ENCODE assay signal across 28 cellular contexts in genomic region chr14:34372766-34373165, GRCh38.
"Had no signal": no experiment of that assay in that cellular context is flagged by ENCODE, and none has a peak within 500 bp of the region (broad histone marks: within the 10 kb centered on the region; RNA-seq: fewer than 3 reads in every experiment).

No MANE protein-coding gene starts in this region.

- H3K4me3 ChIP-seq: left lung, right lobe of liver, skin epidermis, testis had no signal

- H3K27me3 ChIP-seq: left lung, right lobe of liver, testis had no signal

- H3K36me3 Mint-ChIP-seq: activated CD4-positive, alpha-beta memory T cell treated with anti-CD3 and anti-CD28 coated beads for 36 hours; brain; immature natural killer cell; memory B cell; stimulated activated naive B cell treated with anti-CD40 and anti-IgM and Interleukin-4, amounts not matched to agents 10 μg/mL and 1 μg/mL and 100 μg/mL, for 72 hours; WTC11 had no signal

- H3K9me3 Mint-ChIP-seq: activated CD4-positive, alpha-beta memory T cell treated with anti-CD3 and anti-CD28 coated beads for 36 hours; activated naive CD8-positive, alpha-beta T cell treated with anti-CD3 and anti-CD28 coated beads, Interleukin-2, amount 50 U/mL, for 24 hours; activated T-cell treated with anti-CD3 and anti-CD28 coated beads, Interleukin-2, amount 50 U/mL, for 72 hours; brain; dendritic cell treated with granulocyte-macrophage colony-stimulating factor and Interleukin-4, amounts not matched to agents 40 ng/mL and 50 ng/mL, for 4 days; memory B cell; nephron progenitor cell; stimulated activated naive B cell treated with anti-CD40 and anti-IgM and Interleukin-4, amounts not matched to agents 10 μg/mL and 1 μg/mL and 100 μg/mL, for 72 hours; T-helper 1 cell treated with Interleukin-12 subunit alpha and Interleukin-12 subunit beta and Interleukin-4 antibody, amounts not matched to agents 30 μg/mL and 1 μg/mL, for 36 hours; WTC11 had no signal

- DNase-seq: activated CD4-positive, alpha-beta memory T cell treated with anti-CD3 and anti-CD28 coated beads for 36 hours; activated CD4-positive, alpha-beta T cell treated with anti-CD3 and anti-CD28 coated beads for 4 hours; activated gamma-delta T cell; activated naive CD4-positive, alpha-beta T cell treated with anti-CD3 and anti-CD28 coated beads, Interleukin-2, amount 50 U/mL, for 16 hours; activated naive CD8-positive, alpha-beta T cell treated with anti-CD3 and anti-CD28 coated beads, Interleukin-2, amount 50 U/mL, for 24 hours; activated T-cell treated with anti-CD3 and anti-CD28 coated beads, Interleukin-2, amount 50 U/mL, for 72 hours; anterior cingulate cortex; caudate nucleus; effector CD4-positive, alpha-beta T cell; erythroblast; foreskin melanocyte; immature natural killer cell; kidney glomerular epithelial cell; left lung; nephron progenitor cell; nucleus accumbens; posterior cingulate gyrus; right lobe of liver; stimulated activated CD4-positive, alpha-beta T cell treated with anti-CD3 and anti-CD28 coated beads, Interleukin-1b, Interleukin-23, amount 100 ng/mL, for 48 hours; stimulated activated naive B cell treated with anti-CD40 and anti-IgM and Interleukin-4, amounts not matched to agents 10 μg/mL and 1 μg/mL and 100 μg/mL, for 72 hours; T1000; testis had no signal

- H3K27me3 Mint-ChIP-seq: activated CD4-positive, alpha-beta memory T cell treated with anti-CD3 and anti-CD28 coated beads for 36 hours; dendritic cell treated with granulocyte-macrophage colony-stimulating factor and Interleukin-4, amounts not matched to agents 40 ng/mL and 50 ng/mL, for 4 days had no signal

- H3K4me1 Mint-ChIP-seq: brain; immature natural killer cell; nephron progenitor cell; stimulated activated naive B cell treated with anti-CD40 and anti-IgM and Interleukin-4, amounts not matched to agents 10 μg/mL and 1 μg/mL and 100 μg/mL, for 72 hours had no signal

- H3K27ac ChIP-seq: right lobe of liver, testis had no signal

- H3K27ac Mint-ChIP-seq: activated CD4-positive, alpha-beta memory T cell treated with anti-CD3 and anti-CD28 coated beads for 36 hours; activated naive CD8-positive, alpha-beta T cell treated with anti-CD3 and anti-CD28 coated beads, Interleukin-2, amount 50 U/mL, for 24 hours; activated T-cell treated with anti-CD3 and anti-CD28 coated beads, Interleukin-2, amount 50 U/mL, for 72 hours; brain; dendritic cell treated with granulocyte-macrophage colony-stimulating factor and Interleukin-4, amounts not matched to agents 40 ng/mL and 50 ng/mL, for 4 days; immature natural killer cell; memory B cell; nephron progenitor cell; stimulated activated naive B cell treated with anti-CD40 and anti-IgM and Interleukin-4, amounts not matched to agents 10 μg/mL and 1 μg/mL and 100 μg/mL, for 72 hours; T-helper 1 cell treated with Interleukin-12 subunit alpha and Interleukin-12 subunit beta and Interleukin-4 antibody, amounts not matched to agents 30 μg/mL and 1 μg/mL, for 36 hours; WTC11 had no signal

- H3K36me3 ChIP-seq: left lung, right lobe of liver had no signal

- H3K4me3 Mint-ChIP-seq: activated CD4-positive, alpha-beta memory T cell treated with anti-CD3 and anti-CD28 coated beads for 36 hours; activated naive CD8-positive, alpha-beta T cell treated with anti-CD3 and anti-CD28 coated beads, Interleukin-2, amount 50 U/mL, for 24 hours; activated T-cell treated with anti-CD3 and anti-CD28 coated beads, Interleukin-2, amount 50 U/mL, for 72 hours; brain; dendritic cell treated with granulocyte-macrophage colony-stimulating factor and Interleukin-4, amounts not matched to agents 40 ng/mL and 50 ng/mL, for 4 days; immature natural killer cell; memory B cell; nephron progenitor cell; stimulated activated naive B cell treated with anti-CD40 and anti-IgM and Interleukin-4, amounts not matched to agents 10 μg/mL and 1 μg/mL and 100 μg/mL, for 72 hours; T-helper 1 cell treated with Interleukin-12 subunit alpha and Interleukin-12 subunit beta and Interleukin-4 antibody, amounts not matched to agents 30 μg/mL and 1 μg/mL, for 36 hours; WTC11 had no signal

- ATAC-seq: activated naive CD8-positive, alpha-beta T cell treated with anti-CD3 and anti-CD28 coated beads, Interleukin-2, amount 50 U/mL, for 24 hours; activated T-cell treated with anti-CD3 and anti-CD28 coated beads, Interleukin-2, amount 50 U/mL, for 72 hours; left lung; stimulated activated naive B cell treated with anti-CD40 and anti-IgM and Interleukin-4, amounts not matched to agents 10 μg/mL and 1 μg/mL and 100 μg/mL, for 72 hours; WTC11 had no signal

- H3K4me1 ChIP-seq: testis had no signal

- H3K9me3 ChIP-seq: left lung, right lobe of liver, testis had no signal
